ENCODE assay signal across 30 cellular contexts in the genomic region with DNA sequence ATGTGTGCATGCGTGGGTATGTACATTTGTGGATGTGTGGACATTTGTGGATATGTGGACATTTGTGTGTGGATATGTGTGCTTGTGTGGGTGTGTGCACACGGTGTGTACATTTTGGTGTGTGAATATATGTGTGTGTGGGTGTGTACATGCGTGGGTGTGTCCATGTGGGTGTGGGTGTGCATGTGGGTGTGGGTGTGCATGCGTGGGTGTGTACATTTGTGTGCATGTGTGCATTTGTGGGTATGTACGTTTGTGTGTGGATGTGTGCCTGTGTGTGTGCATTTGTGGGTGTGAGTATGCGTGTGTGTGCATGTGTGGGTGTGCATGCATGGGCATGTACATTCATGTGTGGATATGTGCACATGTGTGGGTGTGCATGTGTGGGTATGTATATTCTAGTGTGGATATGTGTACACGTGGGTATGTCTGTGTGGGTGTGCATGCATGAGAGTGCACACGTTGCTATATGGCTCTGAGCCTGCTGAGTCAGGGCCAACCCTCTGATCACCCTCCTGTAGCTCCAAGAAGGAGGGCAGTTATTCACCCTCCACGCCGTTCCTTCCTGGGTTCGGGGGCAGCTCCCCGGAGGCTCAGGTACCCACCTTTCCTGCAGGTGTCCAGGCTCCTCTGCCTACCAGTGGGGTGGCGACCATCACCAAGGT. TPM values are rescaled to one million over a fixed set of nuclear protein-coding genes. Genes with fewer than 3 reads are reported as not detected.
"Had no signal": no experiment of that assay in that cellular context is flagged by ENCODE, and none has a peak within 500 bp of the region (broad histone marks: within the 10 kb centered on the region; RNA-seq: fewer than 3 reads in every experiment).

No MANE protein-coding gene starts in this region.

- H3K4me3 ChIP-seq: colonic mucosa, gastroesophageal sphincter, pancreas, prostate gland, sigmoid colon, upper lobe of left lung had no signal

- FAIRE-seq: endometrium, keratinocyte, pancreas, small intestine, TTC549 had no signal

- H3K27me3 ChIP-seq: colonic mucosa, gastroesophageal sphincter, pancreas, sigmoid colon, upper lobe of left lung had no signal

- H3K27ac ChIP-seq: colonic mucosa, gastroesophageal sphincter, pancreas, prostate gland, sigmoid colon, WERI-Rb-1 had no signal

- DNase-seq: activated CD4-positive, alpha-beta T cell treated with anti-CD3 and anti-CD28 coated beads for 48 hours; activated CD4-positive, alpha-beta T cell treated with anti-CD3 and anti-CD28 coated beads, Interleukin-2, amount 50 U/mL, for 48 hours; activated CD8-positive, alpha-beta memory T cell treated with anti-CD3 and anti-CD28 coated beads for 24 hours; activated gamma-delta T cell treated with Interleukin-2 at 50 U/mL for 16 hours; activated naive CD8-positive, alpha-beta T cell treated with anti-CD3 and anti-CD28 coated beads, Interleukin-2, amount 50 U/mL, for 24 hours; colonic mucosa; effector CD8-positive, alpha-beta T cell; hippocampal formation; left colon; mammary epithelial cell; retina; sigmoid colon; small intestine; stimulated activated CD4-positive, alpha-beta T cell treated with anti-CD3 and anti-CD28 coated beads, Interleukin-4, amount 100 ng/mL, for 24 hours; stimulated activated naive CD8-positive, alpha-beta T cell treated with anti-CD3 and anti-CD28 coated beads, Interleukin-15, amount 100 ng/mL, for 72 hours had no signal

- H3K4me1 Mint-ChIP-seq: activated naive CD4-positive, alpha-beta T cell treated with anti-CD3 and anti-CD28 coated beads, Interleukin-2, amount 50 U/mL, for 24 hours; central memory CD8-positive, alpha-beta T cell; stimulated activated memory B cell treated with anti-CD40 and anti-IgM and Interleukin-4, amounts not matched to agents 10 μg/mL and 1 μg/mL and 100 μg/mL, for 72 hours; stimulated activated naive CD8-positive, alpha-beta T cell treated with anti-CD3 and anti-CD28 coated beads, Interleukin-15, amount 100 ng/mL, for 72 hours had no signal

- H3K4me3 Mint-ChIP-seq: activated naive CD4-positive, alpha-beta T cell treated with anti-CD3 and anti-CD28 coated beads, Interleukin-2, amount 50 U/mL, for 24 hours; activated naive CD8-positive, alpha-beta T cell treated with anti-CD3 and anti-CD28 coated beads, Interleukin-2, amount 50 U/mL, for 24 hours; central memory CD8-positive, alpha-beta T cell; nephron; stimulated activated memory B cell treated with anti-CD40 and anti-IgM and Interleukin-4, amounts not matched to agents 10 μg/mL and 1 μg/mL and 100 μg/mL, for 72 hours; stimulated activated naive CD8-positive, alpha-beta T cell treated with anti-CD3 and anti-CD28 coated beads, Interleukin-15, amount 100 ng/mL, for 72 hours had no signal

- H3K9me3 ChIP-seq: colonic mucosa, gastroesophageal sphincter, pancreas, prostate gland, sigmoid colon, upper lobe of left lung had no signal

- H3K27me3 Mint-ChIP-seq: activated naive CD4-positive, alpha-beta T cell treated with anti-CD3 and anti-CD28 coated beads, Interleukin-2, amount 50 U/mL, for 24 hours; activated naive CD8-positive, alpha-beta T cell treated with anti-CD3 and anti-CD28 coated beads, Interleukin-2, amount 50 U/mL, for 24 hours; central memory CD8-positive, alpha-beta T cell; stimulated activated memory B cell treated with anti-CD40 and anti-IgM and Interleukin-4, amounts not matched to agents 10 μg/mL and 1 μg/mL and 100 μg/mL, for 72 hours; stimulated activated naive CD8-positive, alpha-beta T cell treated with anti-CD3 and anti-CD28 coated beads, Interleukin-15, amount 100 ng/mL, for 72 hours had no signal

- H3K4me1 ChIP-seq: colonic mucosa, gastroesophageal sphincter, pancreas, sigmoid colon had no signal

- H3K36me3 Mint-ChIP-seq: stimulated activated memory B cell treated with anti-CD40 and anti-IgM and Interleukin-4, amounts not matched to agents 10 μg/mL and 1 μg/mL and 100 μg/mL, for 72 hours had no signal

- H3K9me3 Mint-ChIP-seq: activated naive CD4-positive, alpha-beta T cell treated with anti-CD3 and anti-CD28 coated beads, Interleukin-2, amount 50 U/mL, for 24 hours; activated naive CD8-positive, alpha-beta T cell treated with anti-CD3 and anti-CD28 coated beads, Interleukin-2, amount 50 U/mL, for 24 hours; central memory CD8-positive, alpha-beta T cell; nephron; stimulated activated memory B cell treated with anti-CD40 and anti-IgM and Interleukin-4, amounts not matched to agents 10 μg/mL and 1 μg/mL and 100 μg/mL, for 72 hours; stimulated activated naive CD8-positive, alpha-beta T cell treated with anti-CD3 and anti-CD28 coated beads, Interleukin-15, amount 100 ng/mL, for 72 hours had no signal

- H3K36me3 ChIP-seq: colonic mucosa, pancreas, prostate gland, WERI-Rb-1 had no signal

- H3K27ac Mint-ChIP-seq: activated naive CD4-positive, alpha-beta T cell treated with anti-CD3 and anti-CD28 coated beads, Interleukin-2, amount 50 U/mL, for 24 hours; activated naive CD8-positive, alpha-beta T cell treated with anti-CD3 and anti-CD28 coated beads, Interleukin-2, amount 50 U/mL, for 24 hours; nephron; stimulated activated memory B cell treated with anti-CD40 and anti-IgM and Interleukin-4, amounts not matched to agents 10 μg/mL and 1 μg/mL and 100 μg/mL, for 72 hours; stimulated activated naive CD8-positive, alpha-beta T cell treated with anti-CD3 and anti-CD28 coated beads, Interleukin-15, amount 100 ng/mL, for 72 hours had no signal

- ATAC-seq: activated CD4-positive, CD25-positive, alpha-beta regulatory T cell treated with anti-CD3 and anti-CD28 coated beads, Interleukin-2, amount 50 U/mL, for 24 hours; activated naive CD8-positive, alpha-beta T cell treated with anti-CD3 and anti-CD28 coated beads, Interleukin-2, amount 50 U/mL, for 24 hours; gastroesophageal sphincter; left colon; pancreas; stimulated activated memory B cell treated with anti-CD40 and anti-IgM and Interleukin-4, amounts not matched to agents 10 μg/mL and 1 μg/mL and 100 μg/mL, for 72 hours; stimulated activated naive CD8-positive, alpha-beta T cell treated with anti-CD3 and anti-CD28 coated beads, Interleukin-15, amount 100 ng/mL, for 72 hours had no signal

RNA-seq across cellular contexts. Expression of gene COMP, which starts 20.3 kb away (rescaled TPM):
- total RNA-seq: dermis microvascular lymphatic vessel endothelial cell; left colon; T-helper 1 cell treated with Interleukin-12 subunit alpha and Interleukin-12 subunit beta and Interleukin-4 antibody, amounts not matched to agents 30 ng/mL and 1 ng/mL, for 36 hours had no signal
- polyA plus RNA-seq: keratinocyte, mammary epithelial cell had no signal
